Comparison of ENCODE assay signal across 1 cellular context in the genomic region with DNA sequence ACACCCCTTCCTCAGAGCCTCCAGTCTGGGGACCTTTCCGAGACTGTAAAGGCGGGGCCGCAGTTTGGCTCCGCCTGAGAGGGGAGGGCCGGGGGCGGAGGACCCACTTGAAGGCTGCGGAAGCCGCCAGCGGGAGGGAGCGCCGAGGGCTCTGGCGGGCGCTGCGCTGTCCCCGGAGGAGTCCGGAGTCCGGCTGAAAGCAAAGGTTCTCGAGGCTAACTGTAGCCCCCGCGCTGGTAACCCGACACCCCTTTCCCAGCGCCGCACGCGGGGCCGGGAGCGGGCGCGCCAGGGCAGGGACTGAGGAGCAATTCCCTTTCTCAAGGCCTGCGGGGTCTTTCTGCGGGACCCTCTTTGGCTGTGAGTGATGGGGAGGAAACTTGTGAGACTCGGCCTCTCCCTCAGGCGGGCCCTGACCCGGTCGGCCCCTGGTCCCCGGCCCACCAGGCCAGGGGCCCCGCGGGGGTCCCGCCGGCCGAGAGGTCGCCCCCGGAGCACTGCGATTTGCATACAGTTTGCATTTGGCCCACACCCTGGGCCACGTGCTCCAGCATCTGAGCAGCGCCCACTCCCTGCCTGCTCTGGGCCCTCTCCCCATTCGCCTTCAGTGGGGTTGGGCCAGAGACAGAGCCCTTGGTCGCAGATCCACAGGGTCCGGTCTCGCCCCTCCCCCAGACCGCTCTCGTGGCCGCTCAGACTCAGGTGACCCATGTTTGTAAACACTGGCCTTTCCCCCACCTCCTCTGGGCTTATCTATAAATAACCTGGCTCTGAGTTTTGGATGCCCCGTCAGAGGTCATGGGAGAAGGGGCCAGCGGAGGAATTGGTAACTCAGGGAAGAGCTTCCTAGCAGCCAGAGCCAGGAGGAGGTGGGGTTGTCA.
A peak's percentile ranks its signal among the peaks of the same experiment; 100 is the strongest.
TF ChIP-seq lines count a peak whose summit lies in the region.

No MANE protein-coding gene starts in this region.

TF ChIP-seq in K562, 482 proteins besides CTCF, POLR2A, EP300 and RAD21 (continued from another document):
- TF ChIP-seq MTA3 (IDR thresholded peaks at IDR 0.05; ENCODE audit: borderline replicate concordance) = peak; percentile 74; the same call in 1 of the 2 replicates
- TF ChIP-seq, protein P1, sequence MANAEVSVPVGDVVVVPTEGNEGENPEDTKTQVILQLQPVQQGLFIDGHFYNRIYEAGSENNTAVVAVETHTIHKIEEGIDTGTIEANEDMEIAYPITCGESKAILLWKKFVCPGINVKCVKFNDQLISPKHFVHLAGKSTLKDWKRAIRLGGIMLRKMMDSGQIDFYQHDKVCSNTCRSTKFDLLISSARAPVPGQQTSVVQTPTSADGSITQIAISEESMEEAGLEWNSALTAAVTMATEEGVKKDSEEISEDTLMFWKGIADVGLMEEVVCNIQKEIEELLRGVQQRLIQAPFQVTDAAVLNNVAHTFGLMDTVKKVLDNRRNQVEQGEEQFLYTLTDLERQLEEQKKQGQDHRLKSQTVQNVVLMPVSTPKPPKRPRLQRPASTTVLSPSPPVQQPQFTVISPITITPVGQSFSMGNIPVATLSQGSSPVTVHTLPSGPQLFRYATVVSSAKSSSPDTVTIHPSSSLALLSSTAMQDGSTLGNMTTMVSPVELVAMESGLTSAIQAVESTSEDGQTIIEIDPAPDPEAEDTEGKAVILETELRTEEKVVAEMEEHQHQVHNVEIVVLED (CRISPR knock-in tag; IDR thresholded peaks at IDR 0.05) = no peak
- 0 out of 2 replicates have a peak, but pooled peaks have one; percentile 18 for TF ChIP-seq FOXK1 (CRISPR knock-in tag; IDR thresholded peaks at IDR 0.05; ENCODE audit: borderline replicate concordance)
- no peak for TF ChIP-seq ZNF253 (CRISPR knock-in tag; conservative IDR thresholded peaks at IDR 0.05)
- peak; percentile 94 for TF ChIP-seq PCBP1 (IDR thresholded peaks at IDR 0.05; ENCODE audit: low read depth, low read length, poor library complexity, severe bottlenecking)
- TF ChIP-seq, protein P2, sequence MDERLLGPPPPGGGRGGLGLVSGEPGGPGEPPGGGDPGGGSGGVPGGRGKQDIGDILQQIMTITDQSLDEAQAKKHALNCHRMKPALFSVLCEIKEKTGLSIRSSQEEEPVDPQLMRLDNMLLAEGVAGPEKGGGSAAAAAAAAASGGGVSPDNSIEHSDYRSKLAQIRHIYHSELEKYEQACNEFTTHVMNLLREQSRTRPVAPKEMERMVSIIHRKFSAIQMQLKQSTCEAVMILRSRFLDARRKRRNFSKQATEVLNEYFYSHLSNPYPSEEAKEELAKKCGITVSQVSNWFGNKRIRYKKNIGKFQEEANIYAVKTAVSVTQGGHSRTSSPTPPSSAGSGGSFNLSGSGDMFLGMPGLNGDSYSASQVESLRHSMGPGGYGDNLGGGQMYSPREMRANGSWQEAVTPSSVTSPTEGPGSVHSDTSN (CRISPR knock-in tag; IDR thresholded peaks at IDR 0.05; ENCODE audit: low read depth) = no peak
- TF ChIP-seq, protein P2 (tag; conservative IDR thresholded peaks at IDR 0.05; ENCODE audit: low read depth) = no peak
- TF ChIP-seq ZNF431 (CRISPR knock-in tag; IDR thresholded peaks at IDR 0.05) = peak; percentile 18; the same call in 1 of the 2 replicates
- TF ChIP-seq TAF1 (IDR thresholded peaks at IDR 0.05; ENCODE audit: control insufficient read depth, extremely low read depth, insufficient read depth, low read length, severe bottlenecking) = peak; percentile 24
- TF ChIP-seq ZNF24 (IDR thresholded peaks at IDR 0.05) = peak; percentile 38; the same call in 1 of the 2 replicates
- TF ChIP-seq, protein P3, sequence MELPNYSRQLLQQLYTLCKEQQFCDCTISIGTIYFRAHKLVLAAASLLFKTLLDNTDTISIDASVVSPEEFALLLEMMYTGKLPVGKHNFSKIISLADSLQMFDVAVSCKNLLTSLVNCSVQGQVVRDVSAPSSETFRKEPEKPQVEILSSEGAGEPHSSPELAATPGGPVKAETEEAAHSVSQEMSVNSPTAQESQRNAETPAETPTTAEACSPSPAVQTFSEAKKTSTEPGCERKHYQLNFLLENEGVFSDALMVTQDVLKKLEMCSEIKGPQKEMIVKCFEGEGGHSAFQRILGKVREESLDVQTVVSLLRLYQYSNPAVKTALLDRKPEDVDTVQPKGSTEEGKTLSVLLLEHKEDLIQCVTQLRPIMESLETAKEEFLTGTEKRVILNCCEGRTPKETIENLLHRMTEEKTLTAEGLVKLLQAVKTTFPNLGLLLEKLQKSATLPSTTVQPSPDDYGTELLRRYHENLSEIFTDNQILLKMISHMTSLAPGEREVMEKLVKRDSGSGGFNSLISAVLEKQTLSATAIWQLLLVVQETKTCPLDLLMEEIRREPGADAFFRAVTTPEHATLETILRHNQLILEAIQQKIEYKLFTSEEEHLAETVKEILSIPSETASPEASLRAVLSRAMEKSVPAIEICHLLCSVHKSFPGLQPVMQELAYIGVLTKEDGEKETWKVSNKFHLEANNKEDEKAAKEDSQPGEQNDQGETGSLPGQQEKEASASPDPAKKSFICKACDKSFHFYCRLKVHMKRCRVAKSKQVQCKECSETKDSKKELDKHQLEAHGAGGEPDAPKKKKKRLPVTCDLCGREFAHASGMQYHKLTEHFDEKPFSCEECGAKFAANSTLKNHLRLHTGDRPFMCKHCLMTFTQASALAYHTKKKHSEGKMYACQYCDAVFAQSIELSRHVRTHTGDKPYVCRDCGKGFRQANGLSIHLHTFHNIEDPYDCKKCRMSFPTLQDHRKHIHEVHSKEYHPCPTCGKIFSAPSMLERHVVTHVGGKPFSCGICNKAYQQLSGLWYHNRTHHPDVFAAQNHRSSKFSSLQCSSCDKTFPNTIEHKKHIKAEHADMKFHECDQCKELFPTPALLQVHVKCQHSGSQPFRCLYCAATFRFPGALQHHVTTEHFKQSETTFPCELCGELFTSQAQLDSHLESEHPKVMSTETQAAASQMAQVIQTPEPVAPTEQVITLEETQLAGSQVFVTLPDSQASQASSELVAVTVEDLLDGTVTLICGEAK (IDR thresholded peaks at IDR 0.05) = no peak; the same call in 1 of the 2 replicates
- TF ChIP-seq, protein P3 (CRISPR knock-in tag; IDR thresholded peaks at IDR 0.05) = no peak
- peak; percentile 28; the same call in 1 of the 2 replicates for TF ChIP-seq NCOR1 (IDR thresholded peaks at IDR 0.05)
- no peak for TF ChIP-seq MED1 (CRISPR knock-in tag; IDR thresholded peaks at IDR 0.05; ENCODE audit: borderline replicate concordance)
- TF ChIP-seq L3MBTL2 (IDR thresholded peaks at IDR 0.05) = peak; percentile 93
- 0 out of 2 replicates have a peak, but pooled peaks have one; percentile 40 for TF ChIP-seq RBM14 (IDR thresholded peaks at IDR 0.05; ENCODE audit: borderline replicate concordance, insufficient read depth, low read depth, low read length)
- TF ChIP-seq PML (IDR thresholded peaks at IDR 0.05; ENCODE audit: low read length) = peak; percentile 60; the same call in 1 of the 2 replicates
- peak; percentile 24; the same call in 1 of the 2 replicates for TF ChIP-seq ZEB2 (IDR thresholded peaks at IDR 0.05)
- TF ChIP-seq CEBPB (tag; IDR thresholded peaks at IDR 0.05) = no peak
- peak; percentile 64 to 68; a peak in 3 of 4 replicates for TF ChIP-seq NRF1 (conservative IDR thresholded peaks at IDR 0.05 in 1 of 2, IDR thresholded peaks at IDR 0.05 in 1 of 2)
